In genomic region chr5:87560528-87560927, GRCh38 we compare ENCODE assay signal across 26 cellular contexts.
"Had no signal": no experiment of that assay in that cellular context is flagged by ENCODE, and none has a peak within 500 bp of the region (broad histone marks: within the 10 kb centered on the region; RNA-seq: fewer than 3 reads in every experiment).

No MANE protein-coding gene starts in this region.

- DNase-seq: dorsolateral prefrontal cortex; effector CD4-positive, alpha-beta T cell; hypothalamus; mesenchymal stem cell; mucosa of descending colon; naive B cell; right lobe of liver; small intestine; stimulated activated CD4-positive, alpha-beta T cell treated with anti-CD3 and anti-CD28 coated beads, Interleukin-1b, Interleukin-23, amount 100 ng/mL, for 48 hours; stimulated activated CD4-positive, alpha-beta T cell treated with anti-CD3 and anti-CD28 coated beads, Interleukin-4, amount 100 ng/mL, for 24 hours; stimulated activated naive CD8-positive, alpha-beta T cell treated with anti-CD3 and anti-CD28 coated beads, Interleukin-15, Interleukin-2, amounts not matched to agents 100 U/mL and 50 U/mL, for 24 hours; transverse colon; upper lobe of right lung had no signal

- H3K27me3 ChIP-seq: dorsolateral prefrontal cortex, neutrophil, right lobe of liver, suprapubic skin, transverse colon, upper lobe of right lung, vagina had no signal

- H3K4me3 Mint-ChIP-seq: mesothelial cell of epicardium; naive B cell; natural killer cell treated with Interleukin-12 subunit alpha and Interleukin-12 subunit beta and Interleukin-15 and Interleukin-18, amount 100 ng/mL, for 72 hours; neural crest cell; stimulated activated memory B cell treated with anti-CD40 and anti-IgM and Interleukin-4, amounts not matched to agents 10 μg/mL and 1 μg/mL and 100 μg/mL, for 72 hours had no signal

- H3K9ac ChIP-seq: parathyroid adenoma had no signal

- H3K27ac ChIP-seq: dorsolateral prefrontal cortex, neutrophil, parathyroid adenoma, right lobe of liver, suprapubic skin, transverse colon, upper lobe of right lung, vagina had no signal

- H2AFZ ChIP-seq: parathyroid adenoma had no signal

- H3K4me1 ChIP-seq: parathyroid adenoma, right lobe of liver, suprapubic skin, transverse colon, upper lobe of right lung, vagina had no signal

- FAIRE-seq: colon, keratinocyte had no signal

- ATAC-seq: left lobe of liver; mucosa of descending colon; natural killer cell treated with Interleukin-12 subunit alpha and Interleukin-12 subunit beta and Interleukin-15 and Interleukin-18, amount 100 ng/mL, for 72 hours; right lobe of liver; stimulated activated memory B cell treated with anti-CD40 and anti-IgM and Interleukin-4, amounts not matched to agents 10 μg/mL and 1 μg/mL and 100 μg/mL, for 72 hours; stimulated activated naive CD8-positive, alpha-beta T cell treated with anti-CD3 and anti-CD28 coated beads, Interleukin-15, Interleukin-2, amounts not matched to agents 100 U/mL and 50 U/mL, for 24 hours; upper lobe of right lung had no signal

- H3K4me1 Mint-ChIP-seq: mesothelial cell of epicardium; naive B cell; neural crest cell; stimulated activated memory B cell treated with anti-CD40 and anti-IgM and Interleukin-4, amounts not matched to agents 10 μg/mL and 1 μg/mL and 100 μg/mL, for 72 hours had no signal

- H3K79me2 ChIP-seq: parathyroid adenoma had no signal

- H3K27ac Mint-ChIP-seq: mesothelial cell of epicardium; naive B cell; natural killer cell treated with Interleukin-12 subunit alpha and Interleukin-12 subunit beta and Interleukin-15 and Interleukin-18, amount 100 ng/mL, for 72 hours; progenitor cell of endocrine pancreas; stimulated activated memory B cell treated with anti-CD40 and anti-IgM and Interleukin-4, amounts not matched to agents 10 μg/mL and 1 μg/mL and 100 μg/mL, for 72 hours had no signal

- H3K9me3 ChIP-seq: mucosa of descending colon, neutrophil, right lobe of liver, suprapubic skin, transverse colon, upper lobe of right lung, vagina had no signal

- H3K36me3 ChIP-seq: neutrophil, right lobe of liver, suprapubic skin, transverse colon, upper lobe of right lung, vagina had no signal

- H3K36me3 Mint-ChIP-seq: mesothelial cell of epicardium; naive B cell; natural killer cell treated with Interleukin-12 subunit alpha and Interleukin-12 subunit beta and Interleukin-15 and Interleukin-18, amount 100 ng/mL, for 72 hours; stimulated activated memory B cell treated with anti-CD40 and anti-IgM and Interleukin-4, amounts not matched to agents 10 μg/mL and 1 μg/mL and 100 μg/mL, for 72 hours had no signal

- H3K27me3 Mint-ChIP-seq: naive B cell; natural killer cell treated with Interleukin-12 subunit alpha and Interleukin-12 subunit beta and Interleukin-15 and Interleukin-18, amount 100 ng/mL, for 72 hours; progenitor cell of endocrine pancreas; stimulated activated memory B cell treated with anti-CD40 and anti-IgM and Interleukin-4, amounts not matched to agents 10 μg/mL and 1 μg/mL and 100 μg/mL, for 72 hours had no signal

- H3K4me3 ChIP-seq: dorsolateral prefrontal cortex, lung, mucosa of descending colon, right lobe of liver, suprapubic skin, transverse colon, upper lobe of right lung, vagina had no signal
